15 cellular contexts compared by ENCODE assay signal in the genomic region with DNA sequence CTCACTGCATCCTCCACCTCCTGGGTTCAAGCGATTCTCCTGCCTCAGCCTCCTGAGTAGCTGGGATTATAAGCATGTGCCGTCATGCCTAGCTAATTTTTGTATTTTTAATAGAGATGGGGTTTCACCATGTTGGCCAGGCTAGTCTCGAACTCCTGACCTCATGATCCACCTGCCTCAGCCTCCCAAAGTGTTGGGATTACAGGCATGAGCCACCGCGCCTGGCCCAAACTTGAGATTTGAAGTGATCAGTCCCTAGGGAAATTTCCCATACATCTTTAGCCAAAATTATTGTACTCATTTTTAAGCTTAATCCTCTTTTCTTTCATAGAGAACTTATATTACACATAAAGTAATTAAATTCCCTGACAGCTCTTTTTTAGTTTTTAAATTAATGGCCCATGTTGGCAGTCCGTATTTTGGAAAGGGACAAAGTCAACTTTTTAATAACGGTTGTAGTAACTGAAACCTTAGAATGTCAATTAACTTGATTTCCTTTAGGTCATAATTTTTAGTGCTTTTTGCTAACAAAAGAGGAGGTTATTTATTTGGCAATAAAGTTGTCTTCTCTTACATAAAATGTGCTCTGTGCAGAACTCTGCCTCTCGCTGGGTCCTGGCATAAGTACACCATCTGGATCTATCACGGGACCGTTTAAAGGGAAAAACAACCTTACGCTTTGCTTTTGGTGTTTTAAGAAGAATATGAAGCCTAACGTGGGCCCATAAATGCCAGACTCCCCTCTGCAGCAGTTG.
A peak's percentile ranks its signal among the peaks of the same experiment; 100 is the strongest.
DNase-seq lines count a peak whose midpoint lies in the region; ATAC-seq and TF ChIP-seq lines count a peak whose summit lies in the region.
"Had no signal": no experiment of that assay in that cellular context is flagged by ENCODE, and none has a peak within 500 bp of the region (broad histone marks: within the 10 kb centered on the region; RNA-seq: fewer than 3 reads in every experiment).

No MANE protein-coding gene starts in this region.

- H3K9me3 ChIP-seq in T-helper 17 cell (ENCODE audit: control insufficient read depth, low read length, poor library complexity, severe bottlenecking) (no peaks in the 10 kb centered on the region), heart right ventricle (no peaks in the 10 kb centered on the region)

- no peak overlapping the region for H3K4me3 Mint-ChIP-seq in T-helper 17 cell
- no peak overlapping the region for H3K4me3 Mint-ChIP-seq in stimulated activated effector memory CD8-positive, alpha-beta T cell treated with anti-CD3 and anti-CD28 coated beads, Interleukin-12 subunit alpha, Interleukin-12 subunit beta, amount 100 ng/mL, for 72 hours
- H3K4me3 Mint-ChIP-seq: activated CD8-positive, alpha-beta T cell treated with anti-CD3 and anti-CD28 coated beads for 36 hours; CD8-positive, alpha-beta T cell; central memory CD8-positive, alpha-beta T cell had no signal

- peak overlapping the region in 9 of 10 donors; percentile 32 to 82 (median 66) for H3K27ac ChIP-seq in heart right ventricle

- peaks cover 0 to 24% (median 0%) of the 10 kb centered on the region in 9 donors for H3K36me3 ChIP-seq in heart right ventricle

- H3K4me1 ChIP-seq in heart right ventricle: peaks cover 0 to 27% (median 8%) of the 10 kb centered on the region in 9 donors

- ATAC-seq in T-helper 17 cell (no peak), heart right ventricle (no peak), HG03460 (IDR thresholded peaks at IDR 0.05; ENCODE audit: unreplicated experiment) (no peak)
- no peak for ATAC-seq in stimulated activated effector memory CD8-positive, alpha-beta T cell treated with anti-CD3 and anti-CD28 coated beads, Interleukin-12 subunit alpha, Interleukin-12 subunit beta, amount 100 ng/mL, for 72 hours
- ATAC-seq: CD8-positive, alpha-beta T cell had no signal

- peaks cover 7% of the 10 kb centered on the region for H3K36me3 Mint-ChIP-seq in T-helper 17 cell (ENCODE audit: low read depth)
- no peaks in the 10 kb centered on the region for H3K36me3 Mint-ChIP-seq in stimulated activated effector memory CD8-positive, alpha-beta T cell treated with anti-CD3 and anti-CD28 coated beads, Interleukin-12 subunit alpha, Interleukin-12 subunit beta, amount 100 ng/mL, for 72 hours
- H3K36me3 Mint-ChIP-seq: CD8-positive, alpha-beta T cell had no signal

- H3K27me3 ChIP-seq in heart right ventricle: no peaks in the 10 kb centered on the region

- H3K9me3 Mint-ChIP-seq in stimulated activated effector memory CD8-positive, alpha-beta T cell treated with anti-CD3 and anti-CD28 coated beads, Interleukin-12 subunit alpha, Interleukin-12 subunit beta, amount 100 ng/mL, for 72 hours: no peaks in the 10 kb centered on the region
- H3K9me3 Mint-ChIP-seq: CD8-positive, alpha-beta T cell; central memory CD8-positive, alpha-beta T cell had no signal

- 85 to 86% methylated on average over 12 of the region's 12 CpGs for WGBS in heart right ventricle, 2 donors

- no peak overlapping the region for H3K4me3 ChIP-seq in heart right ventricle

- intact Hi-C loops in heart right ventricle (cut with DNase I): no loop called here

- H3K27ac Mint-ChIP-seq in T-helper 17 cell: peak overlapping the region; percentile 5
- H3K27ac Mint-ChIP-seq in stimulated activated effector memory CD8-positive, alpha-beta T cell treated with anti-CD3 and anti-CD28 coated beads, Interleukin-12 subunit alpha, Interleukin-12 subunit beta, amount 100 ng/mL, for 72 hours: peak overlapping the region; percentile 50
- H3K27ac Mint-ChIP-seq: CD8-positive, alpha-beta T cell had no signal

- DNase-seq in GM04504 (ENCODE audit: low read depth) (peak; percentile 62), T-helper 17 cell (no peak), heart right ventricle (no peak), SHP77 (lab: John Stamatoyannopoulos, UW) (no peak)
- DNase-seq in stimulated activated effector memory CD8-positive, alpha-beta T cell treated with anti-CD3 and anti-CD28 coated beads, Interleukin-12 subunit alpha, Interleukin-12 subunit beta, amount 100 ng/mL, for 72 hours (ENCODE audit: low spot score in 2 of 2): no peak
- no peak for DNase-seq in stimulated activated CD4-positive, alpha-beta T cell treated with anti-CD3 and anti-CD28 coated beads, Interleukin-12 subunit alpha, Interleukin-12 subunit beta, amount 100 ng/mL, for 4 hours
- DNase-seq in stimulated activated CD4-positive, alpha-beta T cell treated with anti-CD3 and anti-CD28 coated beads, Interleukin-2, amount 100 ng/mL, for 48 hours: no peak
- DNase-seq: activated naive CD4-positive, alpha-beta T cell; CD8-positive, alpha-beta T cell; Karpas-422; NCI-H2029; OCI-M1 had no signal

- peaks cover 37% of the 10 kb centered on the region for H3K27me3 Mint-ChIP-seq in T-helper 17 cell

- TF ChIP-seq CTCF in heart right ventricle (IDR thresholded peaks at IDR 0.05): no peak

- H3K4me1 Mint-ChIP-seq in T-helper 17 cell: peaks cover 8% of the 10 kb centered on the region
- H3K4me1 Mint-ChIP-seq in stimulated activated effector memory CD8-positive, alpha-beta T cell treated with anti-CD3 and anti-CD28 coated beads, Interleukin-12 subunit alpha, Interleukin-12 subunit beta, amount 100 ng/mL, for 72 hours: peaks cover 17% of the 10 kb centered on the region
